8 cellular contexts compared by ENCODE assay signal in genomic region chr7:44885394-44886317, GRCh38. TPM values are rescaled to one million over a fixed set of nuclear protein-coding genes. Genes with fewer than 3 reads are reported as not detected.
DNase-seq lines count a peak whose midpoint lies in the region; ATAC-seq, FAIRE-seq and TF ChIP-seq lines count a peak whose summit lies in the region.

Gene PURB (minus strand): TSS chr7:44885530. CDS start chr7:44885348, 182 bp downstream.

- peak; percentile 95 for TF ChIP-seq POLR2A in GM12891 (IDR thresholded peaks at IDR 0.05; ENCODE audit: low read depth, low read length)
- TF ChIP-seq POLR2A in thyroid gland (IDR thresholded peaks at IDR 0.05): peak; percentile 74 to 96

- DNase-seq in GM12891 (ENCODE audit: insufficient read length, low spot score): peak; percentile 80
- DNase-seq in NCI-H1417 treated with DMSO at 0.1 percent for 48 hours (lab: John Stamatoyannopoulos, UW): peak; percentile 77
- DNase-seq in SW 1271 (lab: John Stamatoyannopoulos, UW): peak; percentile 85 to 95
- peak; percentile 87 for DNase-seq in activated naive CD8-positive, alpha-beta T cell treated with anti-CD3 and anti-CD28 coated beads, Interleukin-2, amount 50 U/mL, for 16 hours (ENCODE audit: low read depth, low spot score)
- peak; percentile 97 for DNase-seq in Right ventricle myocardium superior
- peak; percentile 93 to 98 (median 96) for DNase-seq in pancreas
- peak; percentile 94 for DNase-seq in thyroid gland

- no peaks in the 10 kb centered on the region for H3K9me3 ChIP-seq in pancreas
- no peaks in the 10 kb centered on the region for H3K9me3 ChIP-seq in thyroid gland

- H3K27ac ChIP-seq in pancreas (peak within 1 kb of the TSS; percentile 97 to 99 (median 98)), thyroid gland (peak within 1 kb of the TSS; percentile 92 to 97 (median 94))

- ATAC-seq in HG02798 (IDR thresholded peaks at IDR 0.05; ENCODE audit: poor library complexity, unreplicated experiment): peak; percentile 92
- peak; percentile 98 for ATAC-seq in Right ventricle myocardium superior (ENCODE audit: poor library complexity)
- ATAC-seq in pancreas: peak; percentile 94 to 98 (median 97)

- H3K27me3 ChIP-seq in pancreas (no peaks in the 10 kb centered on the region), thyroid gland (no peaks in the 10 kb centered on the region)

- FAIRE-seq in GM12891 (lab: Jason Lieb, UNC) (peak; percentile 100), pancreas (lab: Jason Lieb, UNC) (no peak)

- H3K4me1 ChIP-seq in pancreas (peaks cover 33 to 41% (median 34%) of the 10 kb centered on the region in 3 donors), thyroid gland (peaks cover 38 to 39% of the 10 kb centered on the region in 2 donors)

- intact Hi-C loops in Right ventricle myocardium superior (cut with DNase I): loop anchor here (10.0 kb wide), 1 partner anchor 99 kb away; no protein-coding TSS in a partner anchor
- intact Hi-C loops in pancreas (cut with DNase I): no loop called here
- intact Hi-C loops in thyroid gland (cut with DNase I): loop anchor here (10.0 kb wide), 1 partner anchor 109 kb away; no protein-coding TSS in a partner anchor

- TF ChIP-seq CTCF in pancreas (IDR thresholded peaks at IDR 0.05) (no peak), thyroid gland (IDR thresholded peaks at IDR 0.05) (no peak)

- H3K4me3 ChIP-seq in pancreas: peak within 1 kb of the TSS; percentile 73 to 98 (median 92)
- H3K4me3 ChIP-seq in thyroid gland (replicated peaks in 1 of 3): peak within 1 kb of the TSS; percentile 65 to 93 (median 71)

- H3K36me3 ChIP-seq in pancreas (no peaks in the 10 kb centered on the region), thyroid gland (no peaks in the 10 kb centered on the region)

- WGBS in pancreas, 2 donors: 1% methylated on average over 51 to 72 of the region's 72 CpGs
- WGBS in thyroid gland, 2 donors: 3 to 7% methylated on average over 9 to 16 of the region's 72 CpGs

TF ChIP-seq in GM12891, 5 proteins besides CTCF, POLR2A, EP300 and RAD21:
- TF ChIP-seq POLR2AphosphoS5 (IDR thresholded peaks at IDR 0.05; ENCODE audit: low read depth, low read length): peak; percentile 96
- TF ChIP-seq POU2F2 (IDR thresholded peaks at IDR 0.05; ENCODE audit: low read depth, low read length): no peak; the same call in 1 of the 2 replicates
- peak; percentile 94 for TF ChIP-seq TAF1 (IDR thresholded peaks at IDR 0.05; ENCODE audit: low read depth, low read length)
- peak; percentile 42 for TF ChIP-seq PAX5 (IDR thresholded peaks at IDR 0.05; ENCODE audit: insufficient read depth, low read length, severe bottlenecking)
- peak; percentile 84 for TF ChIP-seq SPI1 (IDR thresholded peaks at IDR 0.05; ENCODE audit: low read depth, low read length)

RNA-seq across cellular contexts. Expression of gene PURB, which starts in this region (rescaled TPM):
- polyA plus RNA-seq in GM12891 (2012; ENCODE audit: low read depth, missing spikeins): 6.8 TPM
- total RNA-seq in Right ventricle myocardium superior: 13.3 TPM
- total RNA-seq in pancreas: 10 to 100 TPM in 2 of 6 donors, 1 to 10 TPM in 4; 6.6 to 14.7 (median 8.6) TPM
- 1 to 10 TPM; 3.6 to 8.0 TPM for polyA plus RNA-seq in pancreas
- 10 to 100 TPM; 25.6 to 47.4 (median 31.5) TPM for total RNA-seq in thyroid gland

Comparison
In these comparisons a context has a peak if more than half of its experiments do, and no peak if none do; other contexts are left out.
1. Peak in every context shown above with its lines: DNase-seq, ATAC-seq, H3K4me3 ChIP-seq and H3K27ac ChIP-seq.
2. intact Hi-C loops: an anchor here in Right ventricle myocardium superior (10.0 kb wide) and thyroid gland (10.0 kb wide); none called in pancreas.